In the genomic region with DNA sequence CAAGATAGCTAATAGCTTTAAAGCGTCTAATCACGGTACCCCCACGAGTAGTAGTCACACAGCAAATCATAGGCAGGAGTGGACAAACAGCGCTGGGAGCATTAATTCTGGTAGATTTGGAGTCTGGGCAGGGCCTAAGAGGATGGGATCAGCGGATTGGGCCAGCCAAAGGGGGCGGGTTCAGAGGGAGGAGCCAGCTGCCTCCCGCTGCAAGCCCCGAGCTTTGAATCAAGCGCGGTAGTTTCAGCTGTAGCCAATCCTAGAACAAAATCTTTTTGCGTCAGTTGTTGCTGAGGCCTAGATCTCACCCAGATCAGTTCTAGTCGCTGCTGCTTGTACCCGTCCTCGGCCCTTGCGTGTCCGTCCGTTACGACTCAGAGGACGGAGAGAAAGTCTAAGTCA, we compare ENCODE assay signal across 8 cellular contexts. TPM values are rescaled to one million over a fixed set of nuclear protein-coding genes. Genes with fewer than 3 reads are reported as not detected.
DNase-seq lines count a peak whose midpoint lies in the region; ATAC-seq and TF ChIP-seq lines count a peak whose summit lies in the region.

No MANE protein-coding gene starts in this region.

- H3K4me3 ChIP-seq in coronary artery = peak overlapping the region; percentile 86

- ATAC-seq in HG03439 (IDR thresholded peaks at IDR 0.05; ENCODE audit: unreplicated experiment) (peak; percentile 72), left colon (peak; percentile 79)

- no peak for TF ChIP-seq CTCF in coronary artery (IDR thresholded peaks at IDR 0.05)

- peak overlapping the region; percentile 81 to 96 for H3K27ac ChIP-seq in coronary artery

- intact Hi-C loops in left colon (cut with DNase I, micrococcal nuclease) = loop anchor here in 1 of 2 donors (10.0 kb wide), 1 partner anchor 102 kb away; a partner anchor contains a TSS

- DNase-seq in AG20443 (ENCODE audit: low spot score) = peak; percentile 99
- DNase-seq in GM19238 (ENCODE audit: insufficient read length, low spot score) = peak; percentile 95
- peak; percentile 83 for DNase-seq in NCI-H510A (lab: John Stamatoyannopoulos, UW)
- DNase-seq in activated CD4-positive, alpha-beta T cell treated with anti-CD3 and anti-CD28 coated beads for 4 hours = peak; percentile 91 to 93
- peak; percentile 96 for DNase-seq in coronary artery (ENCODE audit: low spot score)
- peak; percentile 94 to 97 for DNase-seq in left colon
- DNase-seq in stimulated activated CD4-positive, alpha-beta T cell treated with anti-CD3 and anti-CD28 coated beads, Interleukin-1b, Interleukin-23, amount 100 ng/mL, for 48 hours = peak; percentile 95

RNA-seq across cellular contexts. Expression of a gene that starts 0.6 kb away (rescaled TPM):
- total RNA-seq in left colon = 10 to 100 TPM; 41.3 to 48.7 TPM

RNA-seq across cellular contexts. Expression of a gene that starts 32.6 kb away (rescaled TPM):
- 100 to 1,000 TPM; 186 to 220 TPM for total RNA-seq in left colon

RNA-seq across cellular contexts. Expression of a gene that starts 40.6 kb away (rescaled TPM):
- 1 to 10 TPM; 2.8 to 5.6 TPM for total RNA-seq in left colon

Comparison
In these comparisons a context has a peak if more than half of its experiments do, and no peak if none do; other contexts are left out.
1. Peak in every context shown above with its lines: DNase-seq, ATAC-seq, H3K4me3 ChIP-seq and H3K27ac ChIP-seq.